Comparison of ENCODE assay signal across 8 cellular contexts in genomic region chr2:159249955-159250723, GRCh38. TPM values are rescaled to one million over a fixed set of nuclear protein-coding genes. Genes with fewer than 3 reads are reported as not detected.
DNase-seq lines count a peak whose midpoint lies in the region; ATAC-seq and TF ChIP-seq lines count a peak whose summit lies in the region.

No MANE protein-coding gene starts in this region.

- POLR2A ChIA-PET in BJ (lab: Charles Lee): interaction anchor here (1.1 kb wide), 1 partner anchor 10 kb away, joined by 3 read pairs; no protein-coding TSS in a partner anchor
- POLR2A ChIA-PET in MCF 10A (lab: Yijun Ruan, JAX): interaction anchor here (1.1 to 4.5 kb wide), 6 partner anchors 11 to 463 kb away, joined by 3 to 17 read pairs (median 6); partner anchors contain the start of genes MARCHF7 and WDSUB1

- no peak for TF ChIP-seq POLR2A in NB4 (IDR thresholded peaks at IDR 0.05; ENCODE audit: extremely low read depth, insufficient read length)
- no peak for TF ChIP-seq POLR2A in uterus (IDR thresholded peaks at IDR 0.05)

- peaks cover 6% of the 10 kb centered on the region for H3K4me1 Mint-ChIP-seq in MCF 10A (ENCODE audit: insufficient read depth, unreplicated experiment)
- no peaks in the 10 kb centered on the region for H3K4me1 Mint-ChIP-seq in GM23338

- H3K9me3 Mint-ChIP-seq in MCF 10A (ENCODE audit: unreplicated experiment): peaks cover 5% of the 10 kb centered on the region
- H3K9me3 Mint-ChIP-seq in GM23338: no peaks in the 10 kb centered on the region

- H3K4me3 ChIP-seq in BJ (ENCODE audit: low read depth, low read length) (no peak overlapping the region), NB4 (ENCODE audit: low read depth, low read length) (no peak overlapping the region), uterus (no peak overlapping the region), GM23338 (no peak overlapping the region)

- ATAC-seq in GM21367 (IDR thresholded peaks at IDR 0.05; ENCODE audit: unreplicated experiment) (peak; percentile 61), left lobe of liver (peak; percentile 75), GM23338 (no peak)

- CTCF ChIA-PET in BJ (lab: Yijun Ruan, JAX) (interaction anchor here (0.5 kb wide), 1 partner anchor 633 kb away, joined by 3 read pairs; no protein-coding TSS in a partner anchor), MCF 10A (lab: Yijun Ruan, JAX) (interaction anchor here (0.7 to 1.3 kb wide), 3 partner anchors 11 to 214 kb away, joined by 3 to 5 read pairs (median 3); no protein-coding TSS in a partner anchor)

- no peak overlapping the region for H2AFZ ChIP-seq in GM23338

- H3K4me1 ChIP-seq in uterus (peaks cover 0 to 2% of the 10 kb centered on the region in 2 donors), GM23338 (ENCODE audit: insufficient read depth) (no peaks in the 10 kb centered on the region)

- H3K9me3 ChIP-seq in uterus: no peaks in the 10 kb centered on the region

- no peak overlapping the region for H3K4me3 Mint-ChIP-seq in MCF 10A (ENCODE audit: unreplicated experiment)
- no peak overlapping the region for H3K4me3 Mint-ChIP-seq in GM23338

- DNase-seq in BJ (ENCODE audit: low read depth): peak; percentile 37
- peak; percentile 74 for DNase-seq in NB4 (ENCODE audit: low read depth)
- peak; percentile 89 for DNase-seq in MCF 10A (ENCODE audit: unreplicated experiment)
- DNase-seq in left lobe of liver (ENCODE audit: low spot score): no peak
- DNase-seq in uterus: peak; percentile 28 to 49
- no peak for DNase-seq in GM23338 (ENCODE audit: low spot score)
- DNase-seq in effector CD4-positive, alpha-beta T cell: no peak

- intact Hi-C loops in MCF 10A (cut with micrococcal nuclease): loop anchor here (10.0 kb wide), 1 partner anchor 265 kb away; no protein-coding TSS in a partner anchor
- intact Hi-C loops in uterus (cut with DNase I; ENCODE audit: low total_unique reads): no loop called here

- peak overlapping the region; percentile 21 to 68 for H3K27ac ChIP-seq in uterus
- H3K27ac ChIP-seq in GM23338 (ENCODE audit: low read depth): no peak overlapping the region

- H3K27me3 ChIP-seq in BJ (ENCODE audit: control insufficient read depth, insufficient read depth, low read length): no peaks in the 10 kb centered on the region
- no peaks in the 10 kb centered on the region for H3K27me3 ChIP-seq in uterus
- H3K27me3 ChIP-seq in GM23338 (ENCODE audit: insufficient read depth): no peaks in the 10 kb centered on the region

- no peak for TF ChIP-seq CTCF in BJ (IDR thresholded peaks at IDR 0.05; ENCODE audit: insufficient read depth, low read depth, low read length)
- no peak for TF ChIP-seq CTCF in NB4 (IDR thresholded peaks at IDR 0.05; ENCODE audit: low read depth, low read length)
- TF ChIP-seq CTCF in MCF 10A (IDR thresholded peaks at IDR 0.05; ENCODE audit: unreplicated experiment): no peak
- TF ChIP-seq CTCF in uterus (IDR thresholded peaks at IDR 0.05): no peak
- no peak for TF ChIP-seq CTCF in GM23338 (conservative IDR thresholded peaks at IDR 0.05; ENCODE audit: low read depth in 2 of 2)

- no peaks in the 10 kb centered on the region for H3F3A ChIP-seq in GM23338 (replicated peaks; ENCODE audit: low read depth)

- H3K27me3 Mint-ChIP-seq in MCF 10A (ENCODE audit: insufficient read depth, unreplicated experiment) (no peaks in the 10 kb centered on the region), GM23338 (ENCODE audit: insufficient read depth, low read depth, poor library complexity) (no peaks in the 10 kb centered on the region)

- H3K4me2 ChIP-seq in GM23338: no peak overlapping the region

- H3K79me2 ChIP-seq in GM23338 (replicated peaks; ENCODE audit: insufficient read depth): no peaks in the 10 kb centered on the region

- H3K9me2 ChIP-seq in GM23338 (ENCODE audit: insufficient read depth): no peaks in the 10 kb centered on the region

- no peaks in the 10 kb centered on the region for H3K36me3 ChIP-seq in BJ (ENCODE audit: control insufficient read depth, insufficient read depth, low read length)
- no peaks in the 10 kb centered on the region for H3K36me3 ChIP-seq in uterus
- H3K36me3 ChIP-seq in GM23338 (ENCODE audit: insufficient read depth): no peaks in the 10 kb centered on the region

- H4K20me1 ChIP-seq in GM23338 (replicated peaks; ENCODE audit: insufficient read depth): no peaks in the 10 kb centered on the region; the same call in 1 of the 2 replicates

- H3K27ac Mint-ChIP-seq in MCF 10A (ENCODE audit: low read depth, unreplicated experiment) (peak overlapping the region; percentile 66), GM23338 (no peak overlapping the region)

- no TSS peak for BruUV-seq in MCF 10A (replicated peaks; lab: Mats Ljungman, UMichigan)

- peaks cover 47% of the 10 kb centered on the region for H3K36me3 Mint-ChIP-seq in MCF 10A (ENCODE audit: insufficient read depth, unreplicated experiment)
- peaks cover 13% of the 10 kb centered on the region; the same call in 2 of the 3 replicates for H3K36me3 Mint-ChIP-seq in GM23338 (ENCODE audit: low read depth)

TF ChIP-seq in GM23338, 12 proteins besides CTCF, POLR2A, EP300 and RAD21:
- TF ChIP-seq ZNF114 (CRISPR knock-in tag; IDR thresholded peaks at IDR 0.05) (no peak), JUNB (IDR thresholded peaks at IDR 0.05; ENCODE audit: unreplicated experiment) (no peak), EZH2 (IDR thresholded peaks at IDR 0.05; ENCODE audit: low read depth, unreplicated experiment) (no peak)

RNA-seq across cellular contexts. Expression of gene WDSUB1, which starts 36.4 kb away (rescaled TPM):
- polyA plus RNA-seq in BJ (2011; rRNA removed): 4.5 and 7.0 TPM in 2 replicates
- polyA minus RNA-seq in BJ (2011; rRNA and poly(A)+ RNA removed): 6.1 and 6.7 TPM in 2 replicates
- 6.5 and 7.3 TPM in 2 replicates for total RNA-seq in MCF 10A (2022)
- 2.4 TPM for total RNA-seq in left lobe of liver
- total RNA-seq in uterus: 10 to 100 TPM in 1 of 4 donors, 1 to 10 TPM in 3; 5.6 to 10.3 (median 8.3) TPM
- 6.3 and 9.9 TPM in 2 replicates for total RNA-seq in GM23338 (2014; rRNA removed; shearing (Covaris generic))
- polyA plus RNA-seq in GM23338 (2016; fragmentation: Nextera tagmentation; extraction: Ambion mirVana): 12.2 and 14.9 TPM in 2 replicates

Comparison
In these comparisons a context has a peak if more than half of its experiments do, and no peak if none do; other contexts are left out.
1. DNase-seq: peak in BJ (single experiment), NB4 (single experiment), MCF 10A (single experiment) and uterus (2 of 2); none in left lobe of liver (single experiment), GM23338 (single experiment) and effector CD4-positive, alpha-beta T cell (single experiment).